12 cellular contexts compared by ENCODE assay signal in the genomic region with DNA sequence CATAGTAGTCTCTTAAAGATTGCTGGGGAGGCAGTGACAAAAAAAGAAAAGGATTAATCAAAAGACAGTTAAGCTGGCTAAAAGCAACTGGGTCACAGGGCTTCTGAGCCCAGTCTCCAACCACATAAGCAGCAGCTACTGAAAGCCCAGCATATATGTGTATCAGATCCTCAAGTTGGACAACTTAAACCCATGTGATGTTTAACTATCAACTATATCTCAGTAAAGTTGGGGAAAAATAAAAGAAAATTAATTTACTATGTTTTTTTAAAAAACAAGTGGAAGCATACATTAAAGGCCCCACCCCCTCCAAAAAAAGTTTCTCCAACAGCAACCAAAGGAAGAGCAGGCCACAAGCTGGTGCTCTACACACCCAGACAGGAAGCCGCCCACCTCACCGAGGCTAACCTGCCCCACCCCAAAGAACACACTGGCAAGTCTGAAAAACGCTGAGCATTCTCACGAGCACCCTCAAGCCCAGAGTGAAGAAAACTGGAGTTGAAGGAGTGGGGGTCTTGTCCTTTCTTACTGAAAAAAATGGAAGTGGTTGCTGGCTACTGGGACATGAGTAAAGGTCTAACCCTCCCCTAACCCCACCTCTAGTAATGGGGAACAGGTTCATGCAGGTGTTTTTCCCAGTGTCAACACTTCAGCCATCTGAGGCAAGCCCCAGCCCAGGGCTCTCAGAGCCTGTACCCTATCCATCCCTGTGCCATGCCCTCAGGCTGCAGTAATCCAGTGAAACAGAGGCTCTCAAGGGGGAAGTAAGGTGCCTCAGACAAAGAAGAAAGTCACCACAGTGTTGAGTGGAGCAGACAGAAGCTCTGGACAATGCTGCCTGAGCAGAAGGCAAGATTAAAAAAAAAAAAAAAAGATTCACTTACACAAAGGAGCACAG.
DNase-seq lines count a peak whose midpoint lies in the region; ATAC-seq and TF ChIP-seq lines count a peak whose summit lies in the region.
"Had no signal": no experiment of that assay in that cellular context is flagged by ENCODE, and none has a peak within 500 bp of the region (broad histone marks: within the 10 kb centered on the region; RNA-seq: fewer than 3 reads in every experiment).

No MANE protein-coding gene starts in this region.

- peak overlapping the region; percentile 66 for H3K9ac ChIP-seq in adipocyte (ENCODE audit: low read length)
- H3K9ac ChIP-seq: SK-N-SH had no signal

- POLR2A ChIA-PET in activated CD4-positive, alpha-beta T cell treated with anti-CD3 and anti-CD28 coated beads, Interleukin-2, amount 10 ng/mL, durations not matched to agents 7 days and 5 days (lab: Charles Lee), result no interaction called here

- H3K27me3 Mint-ChIP-seq in activated CD4-positive, alpha-beta T cell treated with anti-CD3 and anti-CD28 coated beads, Interleukin-2, amount 10 ng/mL, durations not matched to agents 7 days and 5 days, result peaks cover 11% of the 10 kb centered on the region

- intact Hi-C loops in ovary (cut with DNase I), result no loop called here

- peak overlapping the region; percentile 96 for H3K27ac Mint-ChIP-seq in activated CD4-positive, alpha-beta T cell treated with anti-CD3 and anti-CD28 coated beads, Interleukin-2, amount 10 ng/mL, durations not matched to agents 7 days and 5 days
- H3K27ac Mint-ChIP-seq: IgD-negative memory B cell, progenitor cell of endocrine pancreas had no signal

- peaks cover 2% of the 10 kb centered on the region for H3K9me3 ChIP-seq in adipocyte (ENCODE audit: control insufficient read depth, low read length)
- H3K9me3 ChIP-seq in ovary, result no peaks in the 10 kb centered on the region
- H3K9me3 ChIP-seq: SK-N-SH had no signal

- H3K4me1 ChIP-seq in adipocyte (ENCODE audit: control insufficient read depth, insufficient read depth, low read length), result peaks cover 31% of the 10 kb centered on the region
- no peaks in the 10 kb centered on the region for H3K4me1 ChIP-seq in ovary (ENCODE audit: insufficient read depth)

- 86 to 94% (median 87%) methylated on average over 4 of the region's 4 CpGs for WGBS in ovary, 3 donors

- peak; percentile 85 for DNase-seq in activated CD4-positive, alpha-beta T cell treated with anti-CD3 and anti-CD28 coated beads, Interleukin-2, amount 10 ng/mL, durations not matched to agents 7 days and 5 days
- DNase-seq in adipocyte (ENCODE audit: low read depth) (no peak), ovary (no peak)
- DNase-seq in stimulated activated CD8-positive, alpha-beta memory T cell treated with anti-CD3 and anti-CD28 coated beads, Interleukin-7, amount 100 ng/mL, for 48 hours (ENCODE audit: extremely low read depth in 1 of 2, low read depth in 1 of 2), result peak; percentile 13 to 42
- DNase-seq: left cardiac atrium, NCI-H446 treated with DMSO at 0.1 percent for 48 hours, SK-N-SH had no signal

- H3K36me3 Mint-ChIP-seq in activated CD4-positive, alpha-beta T cell treated with anti-CD3 and anti-CD28 coated beads, Interleukin-2, amount 10 ng/mL, durations not matched to agents 7 days and 5 days (ENCODE audit: low read depth), result peaks cover 16% of the 10 kb centered on the region

- CTCF ChIA-PET in activated CD4-positive, alpha-beta T cell treated with anti-CD3 and anti-CD28 coated beads, Interleukin-2, amount 10 ng/mL, durations not matched to agents 7 days and 5 days (lab: Charles Lee), result interaction anchor here (1.0 to 1.4 kb wide), 3 partner anchors 12 to 105 kb away, joined by 3 to 5 read pairs (median 3); no protein-coding TSS in a partner anchor

- no peak for TF ChIP-seq EP300 in ovary (IDR thresholded peaks at IDR 0.05)

- peaks cover 72% of the 10 kb centered on the region for H3K4me1 Mint-ChIP-seq in activated CD4-positive, alpha-beta T cell treated with anti-CD3 and anti-CD28 coated beads, Interleukin-2, amount 10 ng/mL, durations not matched to agents 7 days and 5 days

- TF ChIP-seq POLR2A in ovary (IDR thresholded peaks at IDR 0.05), result no peak

- no peak for TF ChIP-seq CTCF in ovary (IDR thresholded peaks at IDR 0.05)

- H3K4me3 Mint-ChIP-seq in activated CD4-positive, alpha-beta T cell treated with anti-CD3 and anti-CD28 coated beads, Interleukin-2, amount 10 ng/mL, durations not matched to agents 7 days and 5 days, result peak overlapping the region; percentile 65

- no peak overlapping the region for H3K4me3 ChIP-seq in adipocyte (ENCODE audit: low read length)
- H3K4me3 ChIP-seq in ovary, result no peak overlapping the region

- H3K36me3 ChIP-seq in adipocyte (ENCODE audit: control insufficient read depth, insufficient read depth, low read length, severe bottlenecking) (no peaks in the 10 kb centered on the region), ovary (no peaks in the 10 kb centered on the region)

- no peak overlapping the region for H3K27ac ChIP-seq in ovary

- H3K27me3 ChIP-seq in adipocyte (replicated peaks; ENCODE audit: control insufficient read depth, insufficient read depth, low read length) (no peaks in the 10 kb centered on the region), ovary (no peaks in the 10 kb centered on the region)

- peak; percentile 68 for ATAC-seq in GM21529 (IDR thresholded peaks at IDR 0.05; ENCODE audit: unreplicated experiment)
- ATAC-seq in GM21390 (IDR thresholded peaks at IDR 0.05; ENCODE audit: unreplicated experiment), result no peak
- no peak for ATAC-seq in HG03460 (IDR thresholded peaks at IDR 0.05; ENCODE audit: unreplicated experiment)
- ATAC-seq: left cardiac atrium had no signal

- H3K9me3 Mint-ChIP-seq in activated CD4-positive, alpha-beta T cell treated with anti-CD3 and anti-CD28 coated beads, Interleukin-2, amount 10 ng/mL, durations not matched to agents 7 days and 5 days, result peaks cover 7% of the 10 kb centered on the region
- H3K9me3 Mint-ChIP-seq: IgD-negative memory B cell had no signal

Comparison
In these comparisons a context has a peak if more than half of its experiments do, and no peak if none do; other contexts are left out.
1. DNase-seq: peak in activated CD4-positive, alpha-beta T cell treated with anti-CD3 and anti-CD28 coated beads, Interleukin-2, amount 10 ng/mL, durations not matched to agents 7 days and 5 days (single experiment) and stimulated activated CD8-positive, alpha-beta memory T cell treated with anti-CD3 and anti-CD28 coated beads, Interleukin-7, amount 100 ng/mL, for 48 hours (2 of 2); none in adipocyte (single experiment) and ovary (0 of 5).